Comparison of ENCODE assay signal across 3 cellular contexts in genomic region chr10:18608581-18608980, GRCh38.
TF ChIP-seq lines count a peak whose summit lies in the region.

No MANE protein-coding gene starts in this region.

TF ChIP-seq in liver, 16 proteins besides CTCF, POLR2A, EP300 and RAD21:
- TF ChIP-seq FOXA1 (IDR thresholded peaks at IDR 0.05) = no peak
- no peak for TF ChIP-seq MAX (IDR thresholded peaks at IDR 0.05)
- TF ChIP-seq YY1 (IDR thresholded peaks at IDR 0.05) = no peak
- no peak for TF ChIP-seq JUND (IDR thresholded peaks at IDR 0.05)
- no peak for TF ChIP-seq SP1 (IDR thresholded peaks at IDR 0.05)
- no peak for TF ChIP-seq NR2F2 (IDR thresholded peaks at IDR 0.05)
- no peak for TF ChIP-seq ZBTB33 (IDR thresholded peaks at IDR 0.05)
- TF ChIP-seq HNF4G (IDR thresholded peaks at IDR 0.05) = no peak
- no peak for TF ChIP-seq GABPA (IDR thresholded peaks at IDR 0.05 in 1 of 2, conservative IDR thresholded peaks at IDR 0.05 in 1 of 2)
- no peak for TF ChIP-seq TAF1 (conservative IDR thresholded peaks at IDR 0.05)
- TF ChIP-seq HNF4A (conservative IDR thresholded peaks at IDR 0.05) = no peak
- no peak for TF ChIP-seq FOXA2 (IDR thresholded peaks at IDR 0.05)
- no peak for TF ChIP-seq REST (IDR thresholded peaks at IDR 0.05)
- no peak for TF ChIP-seq RXRA (IDR thresholded peaks at IDR 0.05)
- TF ChIP-seq ATF3 (IDR thresholded peaks at IDR 0.05) = no peak
- TF ChIP-seq EGR1 (IDR thresholded peaks at IDR 0.05; ENCODE audit: low read depth in 2 of 2) = no peak
TF ChIP-seq in liver: peak in this region for 0.

TF ChIP-seq in HepG2, 621 proteins besides CTCF, POLR2A, EP300 and RAD21:
- TF ChIP-seq ZBTB33 (CRISPR knock-in tag; IDR thresholded peaks at IDR 0.05) (no peak), STAG1 (CRISPR knock-in tag; IDR thresholded peaks at IDR 0.05) (no peak), ZNF883 (CRISPR knock-in tag; IDR thresholded peaks at IDR 0.05; ENCODE audit: not compliant biosample characterization) (no peak), ZNF343 (CRISPR knock-in tag; IDR thresholded peaks at IDR 0.05) (no peak), CENPT (CRISPR knock-in tag; IDR thresholded peaks at IDR 0.05; ENCODE audit: low read depth) (no peak), ZNF20 (CRISPR knock-in tag; IDR thresholded peaks at IDR 0.05) (no peak), ZSCAN30 (CRISPR knock-in tag; IDR thresholded peaks at IDR 0.05) (no peak), ZNF33B (CRISPR knock-in tag; IDR thresholded peaks at IDR 0.05) (no peak), ZBTB25 (CRISPR knock-in tag; IDR thresholded peaks at IDR 0.05) (no peak), SP1 (IDR thresholded peaks at IDR 0.05) (no peak), SP1 (CRISPR knock-in tag; IDR thresholded peaks at IDR 0.05) (no peak), ZNF839 (CRISPR knock-in tag; IDR thresholded peaks at IDR 0.05; ENCODE audit: borderline replicate concordance) (no peak), ZNF746 (CRISPR knock-in tag; IDR thresholded peaks at IDR 0.05) (no peak), SALL2 (CRISPR knock-in tag; IDR thresholded peaks at IDR 0.05) (no peak), ZNF510 (CRISPR knock-in tag; IDR thresholded peaks at IDR 0.05; ENCODE audit: low read depth) (no peak), ZNF576 (CRISPR knock-in tag; IDR thresholded peaks at IDR 0.05) (no peak), ZNF687 (CRISPR knock-in tag; IDR thresholded peaks at IDR 0.05) (no peak), ZNF460 (CRISPR knock-in tag; IDR thresholded peaks at IDR 0.05; ENCODE audit: borderline replicate concordance) (no peak), SNAPC5 (CRISPR knock-in tag; IDR thresholded peaks at IDR 0.05; ENCODE audit: borderline replicate concordance) (no peak), ZNF264 (CRISPR knock-in tag; IDR thresholded peaks at IDR 0.05) (no peak), PAF1 (CRISPR knock-in tag; IDR thresholded peaks at IDR 0.05) (no peak)

TF ChIP-seq in endothelial cell of umbilical vein, 7 proteins besides CTCF, POLR2A, EP300 and RAD21:
- TF ChIP-seq FOS (IDR thresholded peaks at IDR 0.05; ENCODE audit: borderline replicate concordance, insufficient read depth, low read length) = no peak
- no peak for TF ChIP-seq GATA2 (IDR thresholded peaks at IDR 0.05; ENCODE audit: insufficient read depth, insufficient read length, low read depth, low read length)
- no peak for TF ChIP-seq POLR2AphosphoS5 (IDR thresholded peaks at IDR 0.05; ENCODE audit: insufficient read depth, low read depth, low read length)
- TF ChIP-seq EZH2 (IDR thresholded peaks at IDR 0.05; ENCODE audit: borderline replicate concordance, low read depth, low read length, severe bottlenecking) = no peak
- TF ChIP-seq MYC (IDR thresholded peaks at IDR 0.05; ENCODE audit: low read depth, low read length) = no peak
- TF ChIP-seq JUN (IDR thresholded peaks at IDR 0.05; ENCODE audit: borderline replicate concordance, insufficient read depth, insufficient read length, low read depth) = no peak
- no peak for TF ChIP-seq MAX (IDR thresholded peaks at IDR 0.05; ENCODE audit: insufficient read depth, insufficient read length)
